2 cellular contexts compared by ENCODE assay signal in genomic region chr19:33025468-33026238, GRCh38. TPM values are rescaled to one million over a fixed set of nuclear protein-coding genes. Genes with fewer than 3 reads are reported as not detected.
"Had no signal": no experiment of that assay in that cellular context is flagged by ENCODE, and none has a peak within 500 bp of the region (broad histone marks: within the 10 kb centered on the region; RNA-seq: fewer than 3 reads in every experiment).

No MANE protein-coding gene starts in this region.

RNA-seq across cellular contexts. Expression of gene RHPN2, which starts 39.0 kb away (rescaled TPM):
- polyA plus RNA-seq: immature natural killer cell had no signal

RNA-seq across cellular contexts. Expression of gene FAAP24, which starts 53.6 kb away (rescaled TPM):
- total RNA-seq: left ventricle myocardium superior had no signal
